8 cellular contexts compared by ENCODE assay signal in genomic region chr20:52191132-52191435, GRCh38. TPM values are rescaled to one million over a fixed set of nuclear protein-coding genes. Genes with fewer than 3 reads are reported as not detected.
DNase-seq lines count a peak whose midpoint lies in the region; ATAC-seq and TF ChIP-seq lines count a peak whose summit lies in the region.

No MANE protein-coding gene starts in this region.

- no peaks in the 10 kb centered on the region for H3K27me3 Mint-ChIP-seq in activated T-helper 1 cell treated with anti-CD3 and anti-CD28 coated beads, Interleukin-12 subunit alpha, Interleukin-12 subunit beta, Interleukin-2, Interleukin-4 antibody, amounts not matched to agents 30 ng/mL and 10 ng/mL and 1 ng/mL, durations not matched to agents 14 hours and 24 hours and 36 hours (ENCODE audit: insufficient read depth)

- 0 to 1% methylated on average over 17 of the region's 17 CpGs for WGBS in heart right ventricle, 2 donors

- peaks cover 0 to 24% (median 16%) of the 10 kb centered on the region in 9 donors for H3K4me1 ChIP-seq in heart right ventricle

- H3K27me3 ChIP-seq in heart right ventricle = no peaks in the 10 kb centered on the region

- peak; percentile 5 for ATAC-seq in GM18858 (IDR thresholded peaks at IDR 0.05; ENCODE audit: unreplicated experiment)
- peak; percentile 20 for ATAC-seq in HG03354 (IDR thresholded peaks at IDR 0.05; ENCODE audit: poor library complexity, severe bottlenecking, unreplicated experiment)
- peak; percentile 54 to 76 (median 62) for ATAC-seq in heart right ventricle
- no peak for ATAC-seq in HG03135 (IDR thresholded peaks at IDR 0.05; ENCODE audit: unreplicated experiment)

- H3K36me3 ChIP-seq in heart right ventricle = peaks cover 0 to 10% (median 6%) of the 10 kb centered on the region in 9 donors

- DNase-seq in A172 (ENCODE audit: low spot score) (peak; percentile 22), heart right ventricle (no peak), retinal pigment epithelial cell (ENCODE audit: low read depth) (no peak)
- DNase-seq in activated T-helper 1 cell treated with anti-CD3 and anti-CD28 coated beads, Interleukin-12 subunit alpha, Interleukin-12 subunit beta, Interleukin-2, Interleukin-4 antibody, amounts not matched to agents 30 ng/mL and 10 ng/mL and 1 ng/mL, durations not matched to agents 14 hours and 24 hours and 36 hours (ENCODE audit: low spot score) = no peak
- no peak for DNase-seq in effector CD4-positive, alpha-beta T cell

- peak overlapping the region; percentile 95 for H3K4me3 Mint-ChIP-seq in activated T-helper 1 cell treated with anti-CD3 and anti-CD28 coated beads, Interleukin-12 subunit alpha, Interleukin-12 subunit beta, Interleukin-2, Interleukin-4 antibody, amounts not matched to agents 30 ng/mL and 10 ng/mL and 1 ng/mL, durations not matched to agents 14 hours and 24 hours and 36 hours

- peak overlapping the region; percentile 91 for H3K27ac Mint-ChIP-seq in activated T-helper 1 cell treated with anti-CD3 and anti-CD28 coated beads, Interleukin-12 subunit alpha, Interleukin-12 subunit beta, Interleukin-2, Interleukin-4 antibody, amounts not matched to agents 30 ng/mL and 10 ng/mL and 1 ng/mL, durations not matched to agents 14 hours and 24 hours and 36 hours

- H3K4me3 ChIP-seq in heart right ventricle (peak overlapping the region; percentile 73 to 98 (median 90)), retinal pigment epithelial cell (ENCODE audit: low read length) (peak overlapping the region; percentile 87)

- no peaks in the 10 kb centered on the region for H3K9me3 Mint-ChIP-seq in activated T-helper 1 cell treated with anti-CD3 and anti-CD28 coated beads, Interleukin-12 subunit alpha, Interleukin-12 subunit beta, Interleukin-2, Interleukin-4 antibody, amounts not matched to agents 30 ng/mL and 10 ng/mL and 1 ng/mL, durations not matched to agents 14 hours and 24 hours and 36 hours

- H3K36me3 Mint-ChIP-seq in activated T-helper 1 cell treated with anti-CD3 and anti-CD28 coated beads, Interleukin-12 subunit alpha, Interleukin-12 subunit beta, Interleukin-2, Interleukin-4 antibody, amounts not matched to agents 30 ng/mL and 10 ng/mL and 1 ng/mL, durations not matched to agents 14 hours and 24 hours and 36 hours (ENCODE audit: low read depth) = peaks cover 6% of the 10 kb centered on the region

- TF ChIP-seq CTCF in heart right ventricle (IDR thresholded peaks at IDR 0.05) (no peak), retinal pigment epithelial cell (conservative IDR thresholded peaks at IDR 0.05; ENCODE audit: low read depth, low read length) (no peak)

- intact Hi-C loops in activated T-helper 1 cell treated with anti-CD3 and anti-CD28 coated beads, Interleukin-12 subunit alpha, Interleukin-12 subunit beta, Interleukin-2, Interleukin-4 antibody, amounts not matched to agents 30 ng/mL and 10 ng/mL and 1 ng/mL, durations not matched to agents 14 hours and 24 hours and 36 hours (cut with micrococcal nuclease) = loop anchor here (5.0 kb wide), 1 partner anchor 64 kb away; no protein-coding TSS in a partner anchor
- intact Hi-C loops in heart right ventricle (cut with DNase I) = no loop called here

- H3K27ac ChIP-seq in heart right ventricle = peak overlapping the region; percentile 86 to 96 (median 94)

- peaks cover 23% of the 10 kb centered on the region for H3K4me1 Mint-ChIP-seq in activated T-helper 1 cell treated with anti-CD3 and anti-CD28 coated beads, Interleukin-12 subunit alpha, Interleukin-12 subunit beta, Interleukin-2, Interleukin-4 antibody, amounts not matched to agents 30 ng/mL and 10 ng/mL and 1 ng/mL, durations not matched to agents 14 hours and 24 hours and 36 hours (ENCODE audit: low read depth)

- no peaks in the 10 kb centered on the region for H3K9me3 ChIP-seq in heart right ventricle

RNA-seq across cellular contexts. Expression of gene ZFP64, which starts 0.5 kb away (rescaled TPM):
- 10.8 and 14.0 TPM in 2 replicates for total RNA-seq in A172 (2014; rRNA removed; shearing (Covaris generic))
- 12.2 and 12.8 TPM in 2 replicates for total RNA-seq in activated T-helper 1 cell treated with anti-CD3 and anti-CD28 coated beads, Interleukin-12 subunit alpha, Interleukin-12 subunit beta, Interleukin-2, Interleukin-4 antibody, amounts not matched to agents 30 ng/mL and 10 ng/mL and 1 ng/mL, durations not matched to agents 14 hours and 24 hours and 36 hours
- 10 to 100 TPM in 2 of 10 donors, 1 to 10 TPM in 8; 6.5 to 10.6 (median 8.4) TPM for total RNA-seq in heart right ventricle
- polyA plus RNA-seq in heart right ventricle = 1 to 10 TPM; 2.0 to 3.6 TPM
